16 cellular contexts compared by ENCODE assay signal in the genomic region with DNA sequence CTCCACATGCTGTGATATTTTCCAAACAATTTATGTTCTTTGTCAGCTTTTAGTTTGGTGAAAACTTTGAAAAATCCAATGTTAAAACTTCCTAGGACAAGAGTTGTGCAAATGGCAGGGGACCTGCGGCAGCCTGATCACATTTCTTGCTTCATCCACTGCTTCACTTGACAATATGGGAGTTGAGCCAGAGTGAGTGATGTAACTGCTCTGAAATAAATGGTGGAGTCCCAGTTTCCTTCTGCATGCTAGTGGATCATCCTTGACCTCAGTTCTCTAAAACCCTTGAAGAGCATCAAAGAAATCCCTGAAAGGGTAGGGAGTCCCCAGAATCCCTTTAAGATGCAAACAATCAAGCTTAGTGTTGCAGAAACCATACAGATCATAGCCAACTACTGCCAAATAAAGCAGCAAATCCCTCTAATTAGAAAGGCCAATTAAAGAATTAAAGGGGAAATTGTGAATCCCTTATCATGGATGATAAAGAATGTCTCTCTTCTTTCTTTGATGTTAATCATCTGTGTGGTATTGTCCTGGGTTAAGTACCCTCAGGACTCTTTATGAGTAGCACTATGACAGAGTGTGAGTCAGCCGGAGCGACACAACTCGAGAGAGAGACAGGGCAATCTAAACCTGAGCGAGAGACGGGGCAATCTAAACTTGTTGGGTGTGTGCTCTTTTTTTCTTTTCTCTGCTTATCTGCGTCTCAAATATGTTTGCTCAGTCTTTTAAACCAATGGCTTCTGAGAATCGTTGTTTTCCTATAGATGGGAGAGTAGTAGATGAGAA. TPM values are rescaled to one million over a fixed set of nuclear protein-coding genes. Genes with fewer than 3 reads are reported as not detected.
DNase-seq lines count a peak whose midpoint lies in the region; ATAC-seq and TF ChIP-seq lines count a peak whose summit lies in the region.
"Had no signal": no experiment of that assay in that cellular context is flagged by ENCODE, and none has a peak within 500 bp of the region (broad histone marks: within the 10 kb centered on the region; RNA-seq: fewer than 3 reads in every experiment).

No MANE protein-coding gene starts in this region.

- H3K4me1 ChIP-seq in hepatocyte (ENCODE audit: insufficient read depth) = peaks cover 8% of the 10 kb centered on the region
- H3K4me1 ChIP-seq in Caco-2 = no peaks in the 10 kb centered on the region
- H3K4me1 ChIP-seq: testis had no signal

- H3K27me3 Mint-ChIP-seq in activated T-helper 17 cell treated with anti-CD3 and anti-CD28 coated beads, Interleukin-2, amount 50 U/mL, for 72 hours = peaks cover 8% of the 10 kb centered on the region
- H3K27me3 Mint-ChIP-seq in Caco-2 (ENCODE audit: insufficient read depth, unreplicated experiment) = no peaks in the 10 kb centered on the region

- ATAC-seq in activated T-helper 17 cell treated with anti-CD3 and anti-CD28 coated beads, Interleukin-2, amount 50 U/mL, for 72 hours (replicated peaks) = peak; percentile 87
- ATAC-seq in HG02763 (IDR thresholded peaks at IDR 0.05; ENCODE audit: unreplicated experiment) (no peak), HG03196 (IDR thresholded peaks at IDR 0.05; ENCODE audit: unreplicated experiment) (no peak)

- H3K27me3 ChIP-seq in hepatocyte (no peaks in the 10 kb centered on the region), Caco-2 (replicated peaks; ENCODE audit: control insufficient read depth, insufficient read depth, low read length) (no peaks in the 10 kb centered on the region)
- H3K27me3 ChIP-seq: testis had no signal

- WGBS in hepatocyte (ENCODE audit: low lambda C conversion rate, missing lambda C conversion rate) = 48% methylated on average over 8 of the region's 8 CpGs

- H3K79me2 ChIP-seq in hepatocyte = no peaks in the 10 kb centered on the region

- no peaks in the 10 kb centered on the region for H3K9me3 ChIP-seq in hepatocyte (ENCODE audit: low read depth)
- H3K9me3 ChIP-seq in Caco-2 = no peaks in the 10 kb centered on the region
- H3K9me3 ChIP-seq: testis had no signal

- POLR2A ChIA-PET in Caco-2 (lab: Charles Lee) = no interaction called here

- H3K27ac Mint-ChIP-seq in activated T-helper 17 cell treated with anti-CD3 and anti-CD28 coated beads, Interleukin-2, amount 50 U/mL, for 72 hours = no peak overlapping the region
- no peak overlapping the region for H3K27ac Mint-ChIP-seq in Caco-2 (ENCODE audit: unreplicated experiment)
- H3K27ac Mint-ChIP-seq: activated naive CD8-positive, alpha-beta T cell; CD4-positive, alpha-beta memory T cell; memory B cell had no signal

- H4K20me1 ChIP-seq in hepatocyte (ENCODE audit: insufficient read depth, poor library complexity, severe bottlenecking) = no peaks in the 10 kb centered on the region

- peak; percentile 17 for DNase-seq in AG20443 (ENCODE audit: low spot score)
- DNase-seq in H4 (ENCODE audit: low spot score) = peak; percentile 17
- peak; percentile 43 for DNase-seq in hepatocyte (ENCODE audit: low spot score)
- no peak for DNase-seq in Caco-2
- DNase-seq in kidney glomerular epithelial cell (lab: John Stamatoyannopoulos, UW) = no peak
- DNase-seq: activated CD4-positive, alpha-beta T cell treated with anti-CD3 and anti-CD28 coated beads, Interleukin-2, amount 50 U/mL, for 1 hour; CD4-positive, alpha-beta memory T cell; NK-92 treated with Interleukin-12 subunit alpha and Interleukin-12 subunit beta, amount 100 ng/mL, for 24 hours; SW 1271; testis had no signal

- H3K4me3 Mint-ChIP-seq in activated T-helper 17 cell treated with anti-CD3 and anti-CD28 coated beads, Interleukin-2, amount 50 U/mL, for 72 hours = no peak overlapping the region
- H3K4me3 Mint-ChIP-seq in Caco-2 (ENCODE audit: unreplicated experiment) = no peak overlapping the region
- H3K4me3 Mint-ChIP-seq: activated naive CD8-positive, alpha-beta T cell; CD4-positive, alpha-beta memory T cell; memory B cell had no signal

- BruUV-seq in Caco-2 (replicated peaks; lab: Mats Ljungman, UMichigan) = no TSS peak

- H3K4me2 ChIP-seq in hepatocyte = no peak overlapping the region

- intact Hi-C loops in Caco-2 (cut with micrococcal nuclease; ENCODE audit: unreplicated experiment) = no loop called here

- H3K27ac ChIP-seq in hepatocyte = peak overlapping the region; percentile 1
- H3K27ac ChIP-seq: testis had no signal

- H3K4me3 ChIP-seq in hepatocyte (no peak overlapping the region), Caco-2 (ENCODE audit: low read depth, low read length) (no peak overlapping the region)
- H3K4me3 ChIP-seq: testis had no signal

- no peaks in the 10 kb centered on the region for H3K36me3 ChIP-seq in hepatocyte (replicated peaks; ENCODE audit: insufficient read depth, low read depth)
- H3K36me3 ChIP-seq in Caco-2 (ENCODE audit: control insufficient read depth, insufficient read depth, low read length) = no peaks in the 10 kb centered on the region

- no peaks in the 10 kb centered on the region for H3K36me3 Mint-ChIP-seq in activated T-helper 17 cell treated with anti-CD3 and anti-CD28 coated beads, Interleukin-2, amount 50 U/mL, for 72 hours (ENCODE audit: low read depth)
- no peaks in the 10 kb centered on the region for H3K36me3 Mint-ChIP-seq in Caco-2 (ENCODE audit: insufficient read depth, unreplicated experiment)
- H3K36me3 Mint-ChIP-seq: activated naive CD8-positive, alpha-beta T cell; CD4-positive, alpha-beta memory T cell; memory B cell had no signal

- H3K4me1 Mint-ChIP-seq in activated T-helper 17 cell treated with anti-CD3 and anti-CD28 coated beads, Interleukin-2, amount 50 U/mL, for 72 hours = no peaks in the 10 kb centered on the region
- H3K4me1 Mint-ChIP-seq in Caco-2 (ENCODE audit: low read depth, unreplicated experiment) = no peaks in the 10 kb centered on the region
- H3K4me1 Mint-ChIP-seq: CD4-positive, alpha-beta memory T cell; memory B cell had no signal

- H2AFZ ChIP-seq in hepatocyte = no peak overlapping the region

- no peaks in the 10 kb centered on the region for H3K9me3 Mint-ChIP-seq in activated T-helper 17 cell treated with anti-CD3 and anti-CD28 coated beads, Interleukin-2, amount 50 U/mL, for 72 hours
- H3K9me3 Mint-ChIP-seq in Caco-2 (ENCODE audit: unreplicated experiment) = no peaks in the 10 kb centered on the region
- H3K9me3 Mint-ChIP-seq: CD4-positive, alpha-beta memory T cell; memory B cell had no signal

- CTCF ChIA-PET in Caco-2 (lab: Charles Lee) = no interaction called here

- H3K9me2 ChIP-seq in hepatocyte (replicated peaks; ENCODE audit: insufficient read depth) = no peaks in the 10 kb centered on the region

- TF ChIP-seq CTCF in hepatocyte (IDR thresholded peaks at IDR 0.05; ENCODE audit: poor library complexity) (no peak), Caco-2 (IDR thresholded peaks at IDR 0.05; ENCODE audit: insufficient read depth in 1 of 2, low read depth in 1 of 2, low read length in 1 of 2, severe bottlenecking in 1 of 2, unreplicated experiment in 1 of 2) (no peak)

RNA-seq across cellular contexts. Expression of a gene that starts 41.8 kb away (rescaled TPM):
- total RNA-seq in H4 (2014; rRNA removed; shearing (Covaris generic)) = 0.10 and 1.2 TPM in 2 replicates
- total RNA-seq in activated T-helper 17 cell treated with anti-CD3 and anti-CD28 coated beads, Interleukin-2, amount 50 U/mL, for 72 hours = not detected
- total RNA-seq in hepatocyte (0.60 and 0.92 TPM in 2 replicates), Caco-2 (2022) (not detected in 2 replicates)
- 0.81 and 0.97 TPM in 2 replicates for polyA plus RNA-seq in hepatocyte
- total RNA-seq: CD4-positive, alpha-beta memory T cell; dermis microvascular lymphatic vessel endothelial cell had no signal
- polyA plus RNA-seq: CD4-positive, alpha-beta memory T cell had no signal

Comparison
In these comparisons a context has a peak if more than half of its experiments do, and no peak if none do; other contexts are left out.
1. DNase-seq: peak in AG20443 (single experiment), H4 (single experiment) and hepatocyte (single experiment); none in Caco-2 (0 of 2) and kidney glomerular epithelial cell (single experiment).